ENCODE assay signal across 1 cellular context in the genomic region with DNA sequence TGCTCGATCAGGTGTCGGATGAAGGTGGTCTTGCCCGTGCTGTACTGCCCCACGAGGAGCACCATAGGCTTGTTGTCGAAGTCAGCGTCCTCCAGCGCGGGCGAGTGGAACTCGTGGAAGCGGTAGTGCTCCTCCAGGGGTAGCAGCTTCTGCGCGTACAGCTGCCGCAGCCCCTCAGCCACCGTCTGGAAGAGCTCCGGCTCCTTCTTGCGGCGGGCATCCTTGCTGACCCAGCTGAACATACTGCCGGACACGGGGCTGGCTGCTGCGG.
TF ChIP-seq lines count a peak whose summit lies in the region.

No MANE protein-coding gene starts in this region.

TF ChIP-seq in SK-N-SH, 30 proteins besides CTCF, POLR2A, EP300 and RAD21:
- TF ChIP-seq TCF12 (IDR thresholded peaks at IDR 0.05), result no peak
- TF ChIP-seq, protein P1, sequence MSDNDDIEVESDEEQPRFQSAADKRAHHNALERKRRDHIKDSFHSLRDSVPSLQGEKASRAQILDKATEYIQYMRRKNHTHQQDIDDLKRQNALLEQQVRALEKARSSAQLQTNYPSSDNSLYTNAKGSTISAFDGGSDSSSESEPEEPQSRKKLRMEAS (IDR thresholded peaks at IDR 0.05; ENCODE audit: low read depth), result peak; percentile 56
- TF ChIP-seq MEF2A (IDR thresholded peaks at IDR 0.05; ENCODE audit: borderline replicate concordance, low read depth), result no peak
